Comparison of ENCODE assay signal across 8 cellular contexts in genomic region chr22:29040385-29041275, GRCh38. TPM values are rescaled to one million over a fixed set of nuclear protein-coding genes. Genes with fewer than 3 reads are reported as not detected.
DNase-seq lines count a peak whose midpoint lies in the region; ATAC-seq, FAIRE-seq and TF ChIP-seq lines count a peak whose summit lies in the region.

No MANE protein-coding gene starts in this region.

- CTCF ChIA-PET in A549 (lab: Yijun Ruan, JAX), result interaction anchor here (0.5 to 7.9 kb wide), 50 partner anchors 8 to 439 kb away, joined by 3 to 73 read pairs (median 5); partner anchors contain the start of gene ZNRF3

- in situ Hi-C loops in GM13976 (cut with MboI; ENCODE audit: low sequenced_read_pairs, unreplicated experiment), result no loop called here

- TF ChIP-seq CTCF in A549 (IDR thresholded peaks at IDR 0.05), result peak; percentile 90
- peak; percentile 84 for TF ChIP-seq CTCF in GM13976 (IDR thresholded peaks at IDR 0.05; ENCODE audit: borderline replicate concordance, control extremely low read depth, extremely low read depth, insufficient read depth, missing control alignments)
- TF ChIP-seq CTCF in chondrocyte (IDR thresholded peaks at IDR 0.05), result peak; percentile 99

- 27% methylated on average over 9 of the region's 9 CpGs for WGBS in A549 (ENCODE audit: missing lambda C conversion rate)

- peak overlapping the region; percentile 59 for H3K4me2 ChIP-seq in A549

- H3K9me3 Mint-ChIP-seq in chondrocyte (ENCODE audit: low read depth), result no peaks in the 10 kb centered on the region

- H3K27ac Mint-ChIP-seq in chondrocyte (ENCODE audit: unreplicated experiment), result peak overlapping the region; percentile 23

- ATAC-seq in A549 (peak; percentile 90 to 92), left lobe of liver (peak; percentile 83), HG03097 (IDR thresholded peaks at IDR 0.05; ENCODE audit: low FRiP score, unreplicated experiment) (no peak)

- POLR2A ChIA-PET in A549 (lab: Yijun Ruan, JAX), result interaction anchor here (0.7 to 1.9 kb wide), 3 partner anchors 9 to 157 kb away, joined by 3 to 8 read pairs (median 6); partner anchors contain the start of gene ZNRF3

- H3K4me1 Mint-ChIP-seq in chondrocyte (ENCODE audit: low read depth), result peaks cover 33% of the 10 kb centered on the region

- DNase-seq in A549 (ENCODE audit: low read depth in 1 of 2, low spot score in 1 of 2), result peak in 1 of 2 experiments; percentile 77
- DNase-seq in GM13976 (ENCODE audit: low spot score), result peak; percentile 73
- peak; percentile 63 for DNase-seq in NCI-H2227 (lab: John Stamatoyannopoulos, UW; ENCODE audit: unreplicated experiment)
- DNase-seq in activated CD4-positive, alpha-beta T cell treated with anti-CD3 and anti-CD28 coated beads for 1 hour, result peak; percentile 40
- DNase-seq in chondrocyte (ENCODE audit: low spot score), result no peak
- DNase-seq in left lobe of liver (ENCODE audit: low spot score), result peak; percentile 66
- peak; percentile 43 to 47 for DNase-seq in stimulated activated CD4-positive, alpha-beta T cell treated with anti-CD3 and anti-CD28 coated beads, Interleukin-4, amount 100 ng/mL, for 4 hours

- no peak for TF ChIP-seq EP300 in A549 (IDR thresholded peaks at IDR 0.05)

- peak overlapping the region; percentile 70 to 87 for H3K27ac ChIP-seq in A549

- H3K4me3 ChIP-seq in A549, result no peak overlapping the region

- peak; percentile 91 to 95 for TF ChIP-seq RAD21 in A549 (conservative IDR thresholded peaks at IDR 0.05 in 1 of 2, IDR thresholded peaks at IDR 0.05 in 1 of 2)

- peaks cover 63% of the 10 kb centered on the region for H3K4me1 ChIP-seq in A549

- no peaks in the 10 kb centered on the region for H3K36me3 Mint-ChIP-seq in chondrocyte (ENCODE audit: low read depth)

- no peak for TF ChIP-seq POLR2A in A549 (IDR thresholded peaks at IDR 0.05; ENCODE audit: low read length)

- no peak for FAIRE-seq in A549 (lab: Jason Lieb, UNC)

- H3K9me3 ChIP-seq in A549, result no peaks in the 10 kb centered on the region

- H3K4me3 Mint-ChIP-seq in chondrocyte (ENCODE audit: unreplicated experiment), result no peak overlapping the region

- H3K27me3 Mint-ChIP-seq in chondrocyte (ENCODE audit: low read depth), result no peaks in the 10 kb centered on the region

TF ChIP-seq in A549, 52 proteins besides CTCF, POLR2A, EP300 and RAD21:
- TF ChIP-seq SMC3 (IDR thresholded peaks at IDR 0.05), result peak; percentile 88
- TF ChIP-seq, protein P1, sequence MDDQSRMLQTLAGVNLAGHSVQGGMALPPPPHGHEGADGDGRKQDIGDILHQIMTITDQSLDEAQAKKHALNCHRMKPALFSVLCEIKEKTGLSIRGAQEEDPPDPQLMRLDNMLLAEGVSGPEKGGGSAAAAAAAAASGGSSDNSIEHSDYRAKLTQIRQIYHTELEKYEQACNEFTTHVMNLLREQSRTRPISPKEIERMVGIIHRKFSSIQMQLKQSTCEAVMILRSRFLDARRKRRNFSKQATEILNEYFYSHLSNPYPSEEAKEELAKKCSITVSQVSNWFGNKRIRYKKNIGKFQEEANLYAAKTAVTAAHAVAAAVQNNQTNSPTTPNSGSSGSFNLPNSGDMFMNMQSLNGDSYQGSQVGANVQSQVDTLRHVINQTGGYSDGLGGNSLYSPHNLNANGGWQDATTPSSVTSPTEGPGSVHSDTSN (IDR thresholded peaks at IDR 0.05), result no peak

RNA-seq across cellular contexts. Expression of gene C22orf31, which starts 21.0 kb away (rescaled TPM):
- polyA plus RNA-seq in A549 (2011; rRNA removed) (not detected in 2 replicates), A549 (2017; fragmentation: RNase III; extraction: RNeasy Plus Mini Kit Qiagen cat#74134 plus additional on column Dnase treatment) (not detected in 3 replicates)
- polyA plus RNA-seq in A549 (2012; cell fraction: cytosol; rRNA removed), result not detected in 2 replicates
- polyA plus RNA-seq in A549 (2012; cell fraction: nucleus; rRNA removed), result not detected in 2 replicates
- not detected in 2 replicates for polyA minus RNA-seq in A549 (2011; rRNA and poly(A)+ RNA removed)
- total RNA-seq in chondrocyte (not detected in 3 replicates), left lobe of liver (not detected)

RNA-seq across cellular contexts. Expression of gene KREMEN1, which starts 32.2 kb away (rescaled TPM):
- 1.7 and 2.4 TPM in 2 replicates for polyA plus RNA-seq in A549 (2011; rRNA removed)
- 1.5 and 2.4 TPM in 2 replicates for polyA plus RNA-seq in A549 (2012; cell fraction: cytosol; rRNA removed)
- 2.1 TPM in 2 replicates for polyA plus RNA-seq in A549 (2012; cell fraction: nucleus; rRNA removed)
- 2.5 to 2.7 TPM (median 2.7 TPM) in 3 replicates for polyA plus RNA-seq in A549 (2017; fragmentation: RNase III; extraction: RNeasy Plus Mini Kit Qiagen cat#74134 plus additional on column Dnase treatment)
- polyA minus RNA-seq in A549 (2011; rRNA and poly(A)+ RNA removed), result 3.7 and 4.5 TPM in 2 replicates
- 5.0 to 7.3 TPM (median 7.3 TPM) in 3 replicates for total RNA-seq in chondrocyte
- total RNA-seq in left lobe of liver, result 4.9 TPM
